21 cellular contexts compared by ENCODE assay signal in genomic region chr7:55483061-55483460, GRCh38.
DNase-seq lines count a peak whose midpoint lies in the region; ATAC-seq lines count a peak whose summit lies in the region.
"Had no signal": no experiment of that assay in that cellular context is flagged by ENCODE, and none has a peak within 500 bp of the region (broad histone marks: within the 10 kb centered on the region; RNA-seq: fewer than 3 reads in every experiment).

No MANE protein-coding gene starts in this region.

- ATAC-seq in activated T-cell treated with anti-CD3 and anti-CD28 coated beads, Interleukin-2, amount 50 U/mL, for 72 hours (replicated peaks in 1 of 2): no peak
- ATAC-seq in HG02870 (IDR thresholded peaks at IDR 0.05; ENCODE audit: unreplicated experiment) (peak; percentile 18), HG02678 (IDR thresholded peaks at IDR 0.05; ENCODE audit: unreplicated experiment) (no peak), GM19023 (IDR thresholded peaks at IDR 0.05; ENCODE audit: unreplicated experiment) (no peak)
- ATAC-seq: body of pancreas, GM23338, PC-3 had no signal

- intact Hi-C loops in activated CD4-positive, alpha-beta memory T cell treated with anti-CD3 and anti-CD28 coated beads for 36 hours (cut with micrococcal nuclease): loop anchor here (5.0 kb wide), 1 partner anchor 34 kb away; no protein-coding TSS in a partner anchor

- H3K4me1 Mint-ChIP-seq in activated T-cell treated with anti-CD3 and anti-CD28 coated beads, Interleukin-2, amount 50 U/mL, for 24 hours (ENCODE audit: low read depth): peaks cover 77% of the 10 kb centered on the region
- peaks cover 74% of the 10 kb centered on the region for H3K4me1 Mint-ChIP-seq in activated T-cell treated with anti-CD3 and anti-CD28 coated beads, Interleukin-2, amount 50 U/mL, for 72 hours (ENCODE audit: low read depth)
- peaks cover 82% of the 10 kb centered on the region for H3K4me1 Mint-ChIP-seq in activated CD4-positive, alpha-beta memory T cell treated with anti-CD3 and anti-CD28 coated beads for 36 hours (ENCODE audit: low read depth)

- CTCF ChIA-PET in activated CD4-positive, alpha-beta memory T cell treated with anti-CD3 and anti-CD28 coated beads for 36 hours (lab: Charles Lee): no interaction called here

- H3K9me3 Mint-ChIP-seq in activated T-cell treated with anti-CD3 and anti-CD28 coated beads, Interleukin-2, amount 50 U/mL, for 24 hours: no peaks in the 10 kb centered on the region
- H3K9me3 Mint-ChIP-seq in activated T-cell treated with anti-CD3 and anti-CD28 coated beads, Interleukin-2, amount 50 U/mL, for 72 hours: no peaks in the 10 kb centered on the region
- H3K9me3 Mint-ChIP-seq in activated CD4-positive, alpha-beta memory T cell treated with anti-CD3 and anti-CD28 coated beads for 36 hours: no peaks in the 10 kb centered on the region
- H3K9me3 Mint-ChIP-seq: activated naive CD4-positive, alpha-beta T cell treated with anti-CD3 and anti-CD28 coated beads, Interleukin-2, amount 50 U/mL, for 24 hours; GM23338; T-helper 2 cell treated with Interferon-gamma antibody and Interleukin-4, amounts not matched to agents 5 μg/mL and 100 μg/mL, for 36 hours; WTC11 had no signal

- no peak overlapping the region for H3K4me3 Mint-ChIP-seq in activated T-cell treated with anti-CD3 and anti-CD28 coated beads, Interleukin-2, amount 50 U/mL, for 24 hours
- H3K4me3 Mint-ChIP-seq in activated T-cell treated with anti-CD3 and anti-CD28 coated beads, Interleukin-2, amount 50 U/mL, for 72 hours: no peak overlapping the region
- no peak overlapping the region for H3K4me3 Mint-ChIP-seq in activated CD4-positive, alpha-beta memory T cell treated with anti-CD3 and anti-CD28 coated beads for 36 hours
- H3K4me3 Mint-ChIP-seq: activated naive CD4-positive, alpha-beta T cell treated with anti-CD3 and anti-CD28 coated beads, Interleukin-2, amount 50 U/mL, for 24 hours; GM23338; T-helper 2 cell treated with Interferon-gamma antibody and Interleukin-4, amounts not matched to agents 5 μg/mL and 100 μg/mL, for 36 hours; WTC11 had no signal

- H3K27ac Mint-ChIP-seq in activated T-cell treated with anti-CD3 and anti-CD28 coated beads, Interleukin-2, amount 50 U/mL, for 24 hours: peak overlapping the region; percentile 75
- no peak overlapping the region for H3K27ac Mint-ChIP-seq in activated T-cell treated with anti-CD3 and anti-CD28 coated beads, Interleukin-2, amount 50 U/mL, for 72 hours
- peak overlapping the region; percentile 52 for H3K27ac Mint-ChIP-seq in activated CD4-positive, alpha-beta memory T cell treated with anti-CD3 and anti-CD28 coated beads for 36 hours
- H3K27ac Mint-ChIP-seq: activated naive CD4-positive, alpha-beta T cell treated with anti-CD3 and anti-CD28 coated beads, Interleukin-2, amount 50 U/mL, for 24 hours; WTC11 had no signal

- peak; percentile 23 for DNase-seq in activated T-cell treated with anti-CD3 and anti-CD28 coated beads, Interleukin-2, amount 50 U/mL, for 24 hours
- DNase-seq in activated T-cell treated with anti-CD3 and anti-CD28 coated beads, Interleukin-2, amount 50 U/mL, for 72 hours: no peak
- DNase-seq in activated CD4-positive, alpha-beta memory T cell treated with anti-CD3 and anti-CD28 coated beads for 36 hours: peak; percentile 9
- DNase-seq in stimulated activated CD8-positive, alpha-beta memory T cell treated with anti-CD3 and anti-CD28 coated beads, Interleukin-4, amount 100 ng/mL, for 48 hours: peak; percentile 22
- DNase-seq: activated T-cell treated with anti-CD3 and anti-CD28 coated beads for 4 hours; body of pancreas; COR-L47; Kasumi-1; NCI-H1092; NCI-H82; nucleus accumbens; PC-3; stimulated activated naive CD4-positive, alpha-beta T cell; thyroid gland had no signal

- no peaks in the 10 kb centered on the region for H3K27me3 Mint-ChIP-seq in activated T-cell treated with anti-CD3 and anti-CD28 coated beads, Interleukin-2, amount 50 U/mL, for 24 hours
- no peaks in the 10 kb centered on the region for H3K27me3 Mint-ChIP-seq in activated T-cell treated with anti-CD3 and anti-CD28 coated beads, Interleukin-2, amount 50 U/mL, for 72 hours (ENCODE audit: low read depth)
- H3K27me3 Mint-ChIP-seq in activated CD4-positive, alpha-beta memory T cell treated with anti-CD3 and anti-CD28 coated beads for 36 hours: no peaks in the 10 kb centered on the region
- H3K27me3 Mint-ChIP-seq: activated naive CD4-positive, alpha-beta T cell treated with anti-CD3 and anti-CD28 coated beads, Interleukin-2, amount 50 U/mL, for 24 hours had no signal

- POLR2A ChIA-PET in activated CD4-positive, alpha-beta memory T cell treated with anti-CD3 and anti-CD28 coated beads for 36 hours (lab: Charles Lee): no interaction called here

- peaks cover 74% of the 10 kb centered on the region for H3K36me3 Mint-ChIP-seq in activated T-cell treated with anti-CD3 and anti-CD28 coated beads, Interleukin-2, amount 50 U/mL, for 24 hours (ENCODE audit: low read depth)
- H3K36me3 Mint-ChIP-seq in activated T-cell treated with anti-CD3 and anti-CD28 coated beads, Interleukin-2, amount 50 U/mL, for 72 hours (ENCODE audit: insufficient read depth in 2 of 2): peaks cover 4 to 19% of the 10 kb centered on the region in 2 donors
- peaks cover 38% of the 10 kb centered on the region for H3K36me3 Mint-ChIP-seq in activated CD4-positive, alpha-beta memory T cell treated with anti-CD3 and anti-CD28 coated beads for 36 hours

Comparison
In these comparisons a context has a peak if more than half of its experiments do, and no peak if none do; other contexts are left out.
1. DNase-seq: peak in activated T-cell treated with anti-CD3 and anti-CD28 coated beads, Interleukin-2, amount 50 U/mL, for 24 hours (single experiment), activated CD4-positive, alpha-beta memory T cell treated with anti-CD3 and anti-CD28 coated beads for 36 hours (single experiment) and stimulated activated CD8-positive, alpha-beta memory T cell treated with anti-CD3 and anti-CD28 coated beads, Interleukin-4, amount 100 ng/mL, for 48 hours (single experiment); none in activated T-cell treated with anti-CD3 and anti-CD28 coated beads, Interleukin-2, amount 50 U/mL, for 72 hours (0 of 2).